Comparison of ENCODE assay signal across 2 cellular contexts in the genomic region with DNA sequence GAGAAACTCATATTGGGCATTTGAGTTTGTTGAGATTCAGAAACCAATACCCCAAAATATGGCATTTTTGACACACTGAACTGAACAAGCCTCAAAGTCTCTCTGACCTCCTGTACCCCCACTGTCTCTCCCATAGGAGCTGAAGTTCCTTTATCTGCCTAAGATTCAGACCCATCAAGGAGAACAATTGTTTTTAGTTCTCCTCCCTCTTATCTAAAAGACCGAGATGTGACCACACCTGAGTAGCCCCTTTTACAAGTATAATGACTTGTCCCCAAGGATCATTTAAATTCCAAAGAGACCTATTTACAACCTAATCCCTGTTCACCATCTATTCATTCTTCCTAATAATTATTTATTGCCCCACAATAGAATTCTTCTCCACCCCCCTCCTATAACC.
TF ChIP-seq lines count a peak whose summit lies in the region.

No MANE protein-coding gene starts in this region.

TF ChIP-seq in GM23338, 12 proteins besides CTCF, POLR2A, EP300 and RAD21:
- TF ChIP-seq JUNB (IDR thresholded peaks at IDR 0.05; ENCODE audit: unreplicated experiment) (no peak), NANOG (IDR thresholded peaks at IDR 0.05; ENCODE audit: borderline replicate concordance) (peak; percentile 78)
- TF ChIP-seq, protein P1, sequence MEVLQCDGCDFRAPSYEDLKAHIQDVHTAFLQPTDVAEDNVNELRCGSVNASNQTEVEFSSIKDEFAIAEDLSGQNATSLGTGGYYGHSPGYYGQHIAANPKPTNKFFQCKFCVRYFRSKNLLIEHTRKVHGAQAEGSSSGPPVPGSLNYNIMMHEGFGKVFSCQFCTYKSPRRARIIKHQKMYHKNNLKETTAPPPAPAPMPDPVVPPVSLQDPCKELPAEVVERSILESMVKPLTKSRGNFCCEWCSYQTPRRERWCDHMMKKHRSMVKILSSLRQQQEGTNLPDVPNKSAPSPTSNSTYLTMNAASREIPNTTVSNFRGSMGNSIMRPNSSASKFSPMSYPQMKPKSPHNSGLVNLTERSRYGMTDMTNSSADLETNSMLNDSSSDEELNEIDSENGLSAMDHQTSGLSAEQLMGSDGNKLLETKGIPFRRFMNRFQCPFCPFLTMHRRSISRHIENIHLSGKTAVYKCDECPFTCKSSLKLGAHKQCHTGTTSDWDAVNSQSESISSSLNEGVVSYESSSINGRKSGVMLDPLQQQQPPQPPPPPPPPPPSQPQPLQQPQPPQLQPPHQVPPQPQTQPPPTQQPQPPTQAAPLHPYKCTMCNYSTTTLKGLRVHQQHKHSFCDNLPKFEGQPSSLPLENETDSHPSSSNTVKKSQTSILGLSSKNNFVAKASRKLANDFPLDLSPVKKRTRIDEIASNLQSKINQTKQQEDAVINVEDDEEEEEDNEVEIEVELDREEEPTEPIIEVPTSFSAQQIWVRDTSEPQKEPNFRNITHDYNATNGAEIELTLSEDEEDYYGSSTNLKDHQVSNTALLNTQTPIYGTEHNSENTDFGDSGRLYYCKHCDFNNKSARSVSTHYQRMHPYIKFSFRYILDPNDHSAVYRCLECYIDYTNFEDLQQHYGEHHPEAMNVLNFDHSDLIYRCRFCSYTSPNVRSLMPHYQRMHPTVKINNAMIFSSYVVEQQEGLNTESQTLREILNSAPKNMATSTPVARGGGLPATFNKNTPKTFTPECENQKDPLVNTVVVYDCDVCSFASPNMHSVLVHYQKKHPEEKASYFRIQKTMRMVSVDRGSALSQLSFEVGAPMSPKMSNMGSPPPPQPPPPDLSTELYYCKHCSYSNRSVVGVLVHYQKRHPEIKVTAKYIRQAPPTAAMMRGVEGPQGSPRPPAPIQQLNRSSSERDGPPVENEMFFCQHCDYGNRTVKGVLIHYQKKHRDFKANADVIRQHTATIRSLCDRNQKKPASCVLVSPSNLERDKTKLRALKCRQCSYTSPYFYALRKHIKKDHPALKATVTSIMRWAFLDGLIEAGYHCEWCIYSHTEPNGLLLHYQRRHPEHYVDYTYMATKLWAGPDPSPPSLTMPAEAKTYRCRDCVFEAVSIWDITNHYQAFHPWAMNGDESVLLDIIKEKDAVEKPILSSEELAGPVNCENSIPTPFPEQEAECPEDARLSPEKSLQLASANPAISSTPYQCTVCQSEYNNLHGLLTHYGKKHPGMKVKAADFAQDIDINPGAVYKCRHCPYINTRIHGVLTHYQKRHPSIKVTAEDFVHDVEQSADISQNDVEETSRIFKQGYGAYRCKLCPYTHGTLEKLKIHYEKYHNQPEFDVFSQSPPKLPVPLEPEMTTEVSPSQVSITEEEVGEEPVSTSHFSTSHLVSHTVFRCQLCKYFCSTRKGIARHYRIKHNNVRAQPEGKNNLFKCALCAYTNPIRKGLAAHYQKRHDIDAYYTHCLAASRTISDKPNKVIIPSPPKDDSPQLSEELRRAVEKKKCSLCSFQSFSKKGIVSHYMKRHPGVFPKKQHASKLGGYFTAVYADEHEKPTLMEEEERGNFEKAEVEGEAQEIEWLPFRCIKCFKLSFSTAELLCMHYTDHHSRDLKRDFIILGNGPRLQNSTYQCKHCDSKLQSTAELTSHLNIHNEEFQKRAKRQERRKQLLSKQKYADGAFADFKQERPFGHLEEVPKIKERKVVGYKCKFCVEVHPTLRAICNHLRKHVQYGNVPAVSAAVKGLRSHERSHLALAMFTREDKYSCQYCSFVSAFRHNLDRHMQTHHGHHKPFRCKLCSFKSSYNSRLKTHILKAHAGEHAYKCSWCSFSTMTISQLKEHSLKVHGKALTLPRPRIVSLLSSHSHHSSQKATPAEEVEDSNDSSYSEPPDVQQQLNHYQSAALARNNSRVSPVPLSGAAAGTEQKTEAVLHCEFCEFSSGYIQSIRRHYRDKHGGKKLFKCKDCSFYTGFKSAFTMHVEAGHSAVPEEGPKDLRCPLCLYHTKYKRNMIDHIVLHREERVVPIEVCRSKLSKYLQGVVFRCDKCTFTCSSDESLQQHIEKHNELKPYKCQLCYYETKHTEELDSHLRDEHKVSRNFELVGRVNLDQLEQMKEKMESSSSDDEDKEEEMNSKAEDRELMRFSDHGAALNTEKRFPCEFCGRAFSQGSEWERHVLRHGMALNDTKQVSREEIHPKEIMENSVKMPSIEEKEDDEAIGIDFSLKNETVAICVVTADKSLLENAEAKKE (CRISPR knock-in tag; IDR thresholded peaks at IDR 0.05), result peak; percentile 77
TF ChIP-seq in GM23338: peak in this region for 2.

TF ChIP-seq in H1, 55 proteins besides CTCF, POLR2A, EP300 and RAD21:
- TF ChIP-seq KDM4A (IDR thresholded peaks at IDR 0.05; ENCODE audit: low read depth, low read length, severe bottlenecking) (no peak), TAF1 (IDR thresholded peaks at IDR 0.05; ENCODE audit: low read depth, low read length) (no peak), ZNF274 (IDR thresholded peaks at IDR 0.05; ENCODE audit: borderline replicate concordance, extremely low read depth, low read length) (no peak), HDAC6 (IDR thresholded peaks at IDR 0.05; ENCODE audit: low read depth, low read length) (no peak), POU5F1 (IDR thresholded peaks at IDR 0.05; ENCODE audit: low read depth, low read length) (no peak), GTF2F1 (IDR thresholded peaks at IDR 0.05; ENCODE audit: borderline replicate concordance, low read depth, low read length) (no peak), EZH2 (IDR thresholded peaks at IDR 0.05; ENCODE audit: low read depth, low read length, severe bottlenecking) (no peak), CBX5 (IDR thresholded peaks at IDR 0.05; ENCODE audit: low read depth, low read length) (no peak), CTBP2 (IDR thresholded peaks at IDR 0.05; ENCODE audit: borderline replicate concordance, insufficient read depth, insufficient read length, low read length) (no peak), CHD1 (IDR thresholded peaks at IDR 0.05; ENCODE audit: low read depth, low read length) (no peak), NRF1 (IDR thresholded peaks at IDR 0.05; ENCODE audit: low read depth, low read length) (no peak), JUND (IDR thresholded peaks at IDR 0.05; ENCODE audit: low read length) (no peak), RNF2 (IDR thresholded peaks at IDR 0.05; ENCODE audit: borderline replicate concordance, low read depth, low read length, missing control alignments, poor library complexity, severe bottlenecking) (no peak), SP2 (IDR thresholded peaks at IDR 0.05; ENCODE audit: low read length) (no peak), POLR2AphosphoS5 (IDR thresholded peaks at IDR 0.05; ENCODE audit: low read depth, low read length) (no peak), SIX5 (IDR thresholded peaks at IDR 0.05; ENCODE audit: low read depth, low read length) (no peak), EGR1 (IDR thresholded peaks at IDR 0.05; ENCODE audit: borderline replicate concordance, low read depth, low read length) (no peak), SP4 (IDR thresholded peaks at IDR 0.05; ENCODE audit: low read length) (no peak), RFX5 (IDR thresholded peaks at IDR 0.05; ENCODE audit: borderline replicate concordance, low read depth, low read length) (no peak), HDAC2 (IDR thresholded peaks at IDR 0.05; ENCODE audit: borderline replicate concordance in 1 of 2, low read depth in 2 of 2, low read length in 2 of 2) (no peak)
